ENCODE assay signal across 1 cellular context in genomic region chr12:89492883-89493282, GRCh38.
A peak's percentile ranks its signal among the peaks of the same experiment; 100 is the strongest.
TF ChIP-seq lines count a peak whose summit lies in the region.

No MANE protein-coding gene starts in this region.

TF ChIP-seq in HepG2, 621 proteins besides CTCF, POLR2A, EP300 and RAD21 (continued from another document and continues in another):
- TF ChIP-seq ZBTB37 (CRISPR knock-in tag; IDR thresholded peaks at IDR 0.05), result no peak
- no peak for TF ChIP-seq WIZ (CRISPR knock-in tag; IDR thresholded peaks at IDR 0.05)
- no peak for TF ChIP-seq NKX3-1 (CRISPR knock-in tag; IDR thresholded peaks at IDR 0.05)
- TF ChIP-seq TFAP4 (IDR thresholded peaks at IDR 0.05; ENCODE audit: borderline replicate concordance, low read depth), result no peak
- TF ChIP-seq ZNF609 (CRISPR knock-in tag; IDR thresholded peaks at IDR 0.05; ENCODE audit: borderline replicate concordance), result 0 out of 2 replicates have a peak, but pooled peaks have one; percentile 11
- TF ChIP-seq SRSF9 (IDR thresholded peaks at IDR 0.05; ENCODE audit: borderline replicate concordance, insufficient read depth, low read depth, low read length, poor library complexity, severe bottlenecking), result no peak
- TF ChIP-seq ZNF281 (CRISPR knock-in tag; IDR thresholded peaks at IDR 0.05; ENCODE audit: borderline replicate concordance), result no peak
- no peak for TF ChIP-seq ZNF414 (CRISPR knock-in tag; IDR thresholded peaks at IDR 0.05)
- TF ChIP-seq ZNF576 (CRISPR knock-in tag; IDR thresholded peaks at IDR 0.05), result no peak
- no peak for TF ChIP-seq ZNF678 (CRISPR knock-in tag; IDR thresholded peaks at IDR 0.05)
- TF ChIP-seq AKAP8 (CRISPR knock-in tag; IDR thresholded peaks at IDR 0.05), result no peak
- no peak for TF ChIP-seq PHF5A (CRISPR knock-in tag; IDR thresholded peaks at IDR 0.05; ENCODE audit: low read depth, unreplicated experiment)
- TF ChIP-seq ZNF451 (CRISPR knock-in tag; IDR thresholded peaks at IDR 0.05), result no peak
- TF ChIP-seq SNRNP70 (IDR thresholded peaks at IDR 0.05; ENCODE audit: low read depth, low read length), result no peak
- peak; percentile 55; the same call in 1 of the 2 replicates for TF ChIP-seq PAXIP1 (CRISPR knock-in tag; conservative IDR thresholded peaks at IDR 0.05)
- no peak for TF ChIP-seq TOPORS (CRISPR knock-in tag; IDR thresholded peaks at IDR 0.05)
- no peak for TF ChIP-seq SKI (IDR thresholded peaks at IDR 0.05; ENCODE audit: partially characterized antibody)
- peak; percentile 53 for TF ChIP-seq SAP130 (CRISPR knock-in tag; IDR thresholded peaks at IDR 0.05; ENCODE audit: low read depth)
- TF ChIP-seq BRF2 (CRISPR knock-in tag; IDR thresholded peaks at IDR 0.05), result no peak
- no peak for TF ChIP-seq SMARCE1 (IDR thresholded peaks at IDR 0.05; ENCODE audit: borderline replicate concordance)
- TF ChIP-seq ZNF263 (CRISPR knock-in tag; IDR thresholded peaks at IDR 0.05), result no peak
- TF ChIP-seq KLF6 (CRISPR knock-in tag; IDR thresholded peaks at IDR 0.05), result no peak
- TF ChIP-seq HOXA3 (CRISPR knock-in tag; IDR thresholded peaks at IDR 0.05), result peak; percentile 25; the same call in 1 of the 2 replicates
- no peak for TF ChIP-seq HOXD1 (CRISPR knock-in tag; IDR thresholded peaks at IDR 0.05)
- TF ChIP-seq NFIC (IDR thresholded peaks at IDR 0.05; ENCODE audit: low read length), result no peak
- no peak for TF ChIP-seq ZNF543 (CRISPR knock-in tag; IDR thresholded peaks at IDR 0.05)
- no peak for TF ChIP-seq RNF2 (conservative IDR thresholded peaks at IDR 0.05; ENCODE audit: low read depth)
- TF ChIP-seq TEAD3 (CRISPR knock-in tag; optimal IDR thresholded peaks at IDR 0.05; ENCODE audit: borderline replicate concordance), result peak; percentile 33
- no peak for TF ChIP-seq ZNF670 (CRISPR knock-in tag; IDR thresholded peaks at IDR 0.05; ENCODE audit: borderline replicate concordance)
- peak; percentile 49 for TF ChIP-seq FOSL2 (CRISPR knock-in tag; IDR thresholded peaks at IDR 0.05)
- TF ChIP-seq ZNF7 (CRISPR knock-in tag; IDR thresholded peaks at IDR 0.05), result no peak
- peak; percentile 86 for TF ChIP-seq ZBTB43 (CRISPR knock-in tag; conservative IDR thresholded peaks at IDR 0.05)
- no peak for TF ChIP-seq ZNF337 (CRISPR knock-in tag; IDR thresholded peaks at IDR 0.05; ENCODE audit: borderline replicate concordance, low read depth)
- 0 out of 2 replicates have a peak, but pooled peaks have one; percentile 25 for TF ChIP-seq TBX2 (CRISPR knock-in tag; IDR thresholded peaks at IDR 0.05; ENCODE audit: borderline replicate concordance)
- no peak for TF ChIP-seq RBM39 (IDR thresholded peaks at IDR 0.05; ENCODE audit: low read depth, low read length, poor library complexity, severe bottlenecking)
- TF ChIP-seq ZNF770 (CRISPR knock-in tag; IDR thresholded peaks at IDR 0.05), result no peak
- no peak for TF ChIP-seq NFATC3 (CRISPR knock-in tag; IDR thresholded peaks at IDR 0.05)
